Comparison of ENCODE assay signal across 1 cellular context in genomic region chr20:33443512-33444239, GRCh38.
TF ChIP-seq lines count a peak whose summit lies in the region.

Gene SNTA1, minus strand, starts transcription at chr20:33443763. Its CDS starts 143 bp downstream, at chr20:33443620.

TF ChIP-seq in K562, 482 proteins besides CTCF, POLR2A, EP300 and RAD21 (continued from another document and continues in another):
- TF ChIP-seq, protein P1, sequence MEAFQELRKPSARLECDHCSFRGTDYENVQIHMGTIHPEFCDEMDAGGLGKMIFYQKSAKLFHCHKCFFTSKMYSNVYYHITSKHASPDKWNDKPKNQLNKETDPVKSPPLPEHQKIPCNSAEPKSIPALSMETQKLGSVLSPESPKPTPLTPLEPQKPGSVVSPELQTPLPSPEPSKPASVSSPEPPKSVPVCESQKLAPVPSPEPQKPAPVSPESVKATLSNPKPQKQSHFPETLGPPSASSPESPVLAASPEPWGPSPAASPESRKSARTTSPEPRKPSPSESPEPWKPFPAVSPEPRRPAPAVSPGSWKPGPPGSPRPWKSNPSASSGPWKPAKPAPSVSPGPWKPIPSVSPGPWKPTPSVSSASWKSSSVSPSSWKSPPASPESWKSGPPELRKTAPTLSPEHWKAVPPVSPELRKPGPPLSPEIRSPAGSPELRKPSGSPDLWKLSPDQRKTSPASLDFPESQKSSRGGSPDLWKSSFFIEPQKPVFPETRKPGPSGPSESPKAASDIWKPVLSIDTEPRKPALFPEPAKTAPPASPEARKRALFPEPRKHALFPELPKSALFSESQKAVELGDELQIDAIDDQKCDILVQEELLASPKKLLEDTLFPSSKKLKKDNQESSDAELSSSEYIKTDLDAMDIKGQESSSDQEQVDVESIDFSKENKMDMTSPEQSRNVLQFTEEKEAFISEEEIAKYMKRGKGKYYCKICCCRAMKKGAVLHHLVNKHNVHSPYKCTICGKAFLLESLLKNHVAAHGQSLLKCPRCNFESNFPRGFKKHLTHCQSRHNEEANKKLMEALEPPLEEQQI (IDR thresholded peaks at IDR 0.05) = no peak
- TF ChIP-seq TAF1 (IDR thresholded peaks at IDR 0.05; ENCODE audit: control insufficient read depth, extremely low read depth, insufficient read depth, low read length, severe bottlenecking) (no peak), FOXK1 (CRISPR knock-in tag; IDR thresholded peaks at IDR 0.05; ENCODE audit: borderline replicate concordance) (no peak), HDAC6 (IDR thresholded peaks at IDR 0.05; ENCODE audit: low read depth, low read length) (no peak), TSC22D4 (tag; IDR thresholded peaks at IDR 0.05) (no peak), CEBPG (CRISPR knock-in tag; IDR thresholded peaks at IDR 0.05) (no peak), CEBPG (tag; conservative IDR thresholded peaks at IDR 0.05 in 1 of 2, IDR thresholded peaks at IDR 0.05 in 1 of 2) (no peak), BRD9 (IDR thresholded peaks at IDR 0.05; ENCODE audit: low read depth, partially characterized antibody) (no peak), KAT2B (IDR thresholded peaks at IDR 0.05; ENCODE audit: low read depth, low read length) (no peak), ZNF121 (CRISPR knock-in tag; conservative IDR thresholded peaks at IDR 0.05) (no peak), NR1H2 (CRISPR knock-in tag; IDR thresholded peaks at IDR 0.05) (no peak), ZNF780A (CRISPR knock-in tag; IDR thresholded peaks at IDR 0.05) (no peak), DPF2 (IDR thresholded peaks at IDR 0.05) (no peak), RBM34 (IDR thresholded peaks at IDR 0.05; ENCODE audit: borderline replicate concordance, insufficient read depth, low read length) (no peak), SAFB (IDR thresholded peaks at IDR 0.05; ENCODE audit: borderline replicate concordance, low read depth, low read length) (no peak), HIVEP1 (CRISPR knock-in tag; IDR thresholded peaks at IDR 0.05) (no peak), BCLAF1 (IDR thresholded peaks at IDR 0.05; ENCODE audit: borderline replicate concordance in 1 of 2, control insufficient read depth in 1 of 2, low read depth in 2 of 2, low read length in 1 of 2) (no peak), ZNF212 (CRISPR knock-in tag; IDR thresholded peaks at IDR 0.05) (no peak), RAD51 (IDR thresholded peaks at IDR 0.05; ENCODE audit: borderline replicate concordance, low read depth) (no peak), ERF (CRISPR knock-in tag; IDR thresholded peaks at IDR 0.05) (peak; percentile 63; the same call in 1 of the 2 replicates), MYC (IDR thresholded peaks at IDR 0.05; ENCODE audit: low read depth, low read length) (no peak), MYC (CRISPR knock-in tag; IDR thresholded peaks at IDR 0.05; ENCODE audit: borderline replicate concordance, low read depth) (no peak), HNRNPL (IDR thresholded peaks at IDR 0.05; ENCODE audit: low read depth, low read length) (peak; percentile 22; the same call in 1 of the 2 replicates), FOXP1 (CRISPR knock-in tag; IDR thresholded peaks at IDR 0.05) (no peak), CBX1 (IDR thresholded peaks at IDR 0.05; ENCODE audit: low read depth) (no peak), E2F3 (CRISPR knock-in tag; IDR thresholded peaks at IDR 0.05) (0 out of 2 replicates have a peak, but pooled peaks have one; percentile 19), ZNF280A (IDR thresholded peaks at IDR 0.05; ENCODE audit: low read depth, partially characterized antibody) (no peak), PPARD (CRISPR knock-in tag; IDR thresholded peaks at IDR 0.05) (no peak), MEF2A (IDR thresholded peaks at IDR 0.05; ENCODE audit: control insufficient read depth, low read depth, low read length) (no peak), ZNF217 (CRISPR knock-in tag; IDR thresholded peaks at IDR 0.05) (no peak), KDM4B (IDR thresholded peaks at IDR 0.05; ENCODE audit: borderline replicate concordance in 2 of 2, low read depth in 1 of 2) (no peak), ZC3H4 (CRISPR knock-in tag; IDR thresholded peaks at IDR 0.05; ENCODE audit: borderline replicate concordance) (no peak), SAP30 (IDR thresholded peaks at IDR 0.05; ENCODE audit: borderline replicate concordance, insufficient read depth, low read depth, low read length, poor library complexity, severe bottlenecking) (peak; percentile 30), ZNF12 (CRISPR knock-in tag; IDR thresholded peaks at IDR 0.05) (no peak), MTF1 (CRISPR knock-in tag; IDR thresholded peaks at IDR 0.05; ENCODE audit: borderline replicate concordance) (no peak)
- TF ChIP-seq, protein P2, sequence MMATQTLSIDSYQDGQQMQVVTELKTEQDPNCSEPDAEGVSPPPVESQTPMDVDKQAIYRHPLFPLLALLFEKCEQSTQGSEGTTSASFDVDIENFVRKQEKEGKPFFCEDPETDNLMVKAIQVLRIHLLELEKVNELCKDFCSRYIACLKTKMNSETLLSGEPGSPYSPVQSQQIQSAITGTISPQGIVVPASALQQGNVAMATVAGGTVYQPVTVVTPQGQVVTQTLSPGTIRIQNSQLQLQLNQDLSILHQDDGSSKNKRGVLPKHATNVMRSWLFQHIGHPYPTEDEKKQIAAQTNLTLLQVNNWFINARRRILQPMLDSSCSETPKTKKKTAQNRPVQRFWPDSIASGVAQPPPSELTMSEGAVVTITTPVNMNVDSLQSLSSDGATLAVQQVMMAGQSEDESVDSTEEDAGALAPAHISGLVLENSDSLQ (IDR thresholded peaks at IDR 0.05) = no peak
- TF ChIP-seq, protein P3, sequence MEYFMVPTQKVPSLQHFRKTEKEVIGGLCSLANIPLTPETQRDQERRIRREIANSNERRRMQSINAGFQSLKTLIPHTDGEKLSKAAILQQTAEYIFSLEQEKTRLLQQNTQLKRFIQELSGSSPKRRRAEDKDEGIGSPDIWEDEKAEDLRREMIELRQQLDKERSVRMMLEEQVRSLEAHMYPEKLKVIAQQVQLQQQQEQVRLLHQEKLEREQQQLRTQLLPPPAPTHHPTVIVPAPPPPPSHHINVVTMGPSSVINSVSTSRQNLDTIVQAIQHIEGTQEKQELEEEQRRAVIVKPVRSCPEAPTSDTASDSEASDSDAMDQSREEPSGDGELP (CRISPR knock-in tag; IDR thresholded peaks at IDR 0.05; ENCODE audit: borderline replicate concordance) = peak; percentile 52; the same call in 1 of the 2 replicates
- TF ChIP-seq, protein P4, sequence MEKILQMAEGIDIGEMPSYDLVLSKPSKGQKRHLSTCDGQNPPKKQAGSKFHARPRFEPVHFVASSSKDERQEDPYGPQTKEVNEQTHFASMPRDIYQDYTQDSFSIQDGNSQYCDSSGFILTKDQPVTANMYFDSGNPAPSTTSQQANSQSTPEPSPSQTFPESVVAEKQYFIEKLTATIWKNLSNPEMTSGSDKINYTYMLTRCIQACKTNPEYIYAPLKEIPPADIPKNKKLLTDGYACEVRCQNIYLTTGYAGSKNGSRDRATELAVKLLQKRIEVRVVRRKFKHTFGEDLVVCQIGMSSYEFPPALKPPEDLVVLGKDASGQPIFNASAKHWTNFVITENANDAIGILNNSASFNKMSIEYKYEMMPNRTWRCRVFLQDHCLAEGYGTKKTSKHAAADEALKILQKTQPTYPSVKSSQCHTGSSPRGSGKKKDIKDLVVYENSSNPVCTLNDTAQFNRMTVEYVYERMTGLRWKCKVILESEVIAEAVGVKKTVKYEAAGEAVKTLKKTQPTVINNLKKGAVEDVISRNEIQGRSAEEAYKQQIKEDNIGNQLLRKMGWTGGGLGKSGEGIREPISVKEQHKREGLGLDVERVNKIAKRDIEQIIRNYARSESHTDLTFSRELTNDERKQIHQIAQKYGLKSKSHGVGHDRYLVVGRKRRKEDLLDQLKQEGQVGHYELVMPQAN (IDR thresholded peaks at IDR 0.05; ENCODE audit: borderline replicate concordance) = peak; percentile 49
- TF ChIP-seq, protein P5, sequence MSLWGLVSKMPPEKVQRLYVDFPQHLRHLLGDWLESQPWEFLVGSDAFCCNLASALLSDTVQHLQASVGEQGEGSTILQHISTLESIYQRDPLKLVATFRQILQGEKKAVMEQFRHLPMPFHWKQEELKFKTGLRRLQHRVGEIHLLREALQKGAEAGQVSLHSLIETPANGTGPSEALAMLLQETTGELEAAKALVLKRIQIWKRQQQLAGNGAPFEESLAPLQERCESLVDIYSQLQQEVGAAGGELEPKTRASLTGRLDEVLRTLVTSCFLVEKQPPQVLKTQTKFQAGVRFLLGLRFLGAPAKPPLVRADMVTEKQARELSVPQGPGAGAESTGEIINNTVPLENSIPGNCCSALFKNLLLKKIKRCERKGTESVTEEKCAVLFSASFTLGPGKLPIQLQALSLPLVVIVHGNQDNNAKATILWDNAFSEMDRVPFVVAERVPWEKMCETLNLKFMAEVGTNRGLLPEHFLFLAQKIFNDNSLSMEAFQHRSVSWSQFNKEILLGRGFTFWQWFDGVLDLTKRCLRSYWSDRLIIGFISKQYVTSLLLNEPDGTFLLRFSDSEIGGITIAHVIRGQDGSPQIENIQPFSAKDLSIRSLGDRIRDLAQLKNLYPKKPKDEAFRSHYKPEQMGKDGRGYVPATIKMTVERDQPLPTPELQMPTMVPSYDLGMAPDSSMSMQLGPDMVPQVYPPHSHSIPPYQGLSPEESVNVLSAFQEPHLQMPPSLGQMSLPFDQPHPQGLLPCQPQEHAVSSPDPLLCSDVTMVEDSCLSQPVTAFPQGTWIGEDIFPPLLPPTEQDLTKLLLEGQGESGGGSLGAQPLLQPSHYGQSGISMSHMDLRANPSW (CRISPR knock-in tag; IDR thresholded peaks at IDR 0.05) = no peak
- TF ChIP-seq, protein P6, sequence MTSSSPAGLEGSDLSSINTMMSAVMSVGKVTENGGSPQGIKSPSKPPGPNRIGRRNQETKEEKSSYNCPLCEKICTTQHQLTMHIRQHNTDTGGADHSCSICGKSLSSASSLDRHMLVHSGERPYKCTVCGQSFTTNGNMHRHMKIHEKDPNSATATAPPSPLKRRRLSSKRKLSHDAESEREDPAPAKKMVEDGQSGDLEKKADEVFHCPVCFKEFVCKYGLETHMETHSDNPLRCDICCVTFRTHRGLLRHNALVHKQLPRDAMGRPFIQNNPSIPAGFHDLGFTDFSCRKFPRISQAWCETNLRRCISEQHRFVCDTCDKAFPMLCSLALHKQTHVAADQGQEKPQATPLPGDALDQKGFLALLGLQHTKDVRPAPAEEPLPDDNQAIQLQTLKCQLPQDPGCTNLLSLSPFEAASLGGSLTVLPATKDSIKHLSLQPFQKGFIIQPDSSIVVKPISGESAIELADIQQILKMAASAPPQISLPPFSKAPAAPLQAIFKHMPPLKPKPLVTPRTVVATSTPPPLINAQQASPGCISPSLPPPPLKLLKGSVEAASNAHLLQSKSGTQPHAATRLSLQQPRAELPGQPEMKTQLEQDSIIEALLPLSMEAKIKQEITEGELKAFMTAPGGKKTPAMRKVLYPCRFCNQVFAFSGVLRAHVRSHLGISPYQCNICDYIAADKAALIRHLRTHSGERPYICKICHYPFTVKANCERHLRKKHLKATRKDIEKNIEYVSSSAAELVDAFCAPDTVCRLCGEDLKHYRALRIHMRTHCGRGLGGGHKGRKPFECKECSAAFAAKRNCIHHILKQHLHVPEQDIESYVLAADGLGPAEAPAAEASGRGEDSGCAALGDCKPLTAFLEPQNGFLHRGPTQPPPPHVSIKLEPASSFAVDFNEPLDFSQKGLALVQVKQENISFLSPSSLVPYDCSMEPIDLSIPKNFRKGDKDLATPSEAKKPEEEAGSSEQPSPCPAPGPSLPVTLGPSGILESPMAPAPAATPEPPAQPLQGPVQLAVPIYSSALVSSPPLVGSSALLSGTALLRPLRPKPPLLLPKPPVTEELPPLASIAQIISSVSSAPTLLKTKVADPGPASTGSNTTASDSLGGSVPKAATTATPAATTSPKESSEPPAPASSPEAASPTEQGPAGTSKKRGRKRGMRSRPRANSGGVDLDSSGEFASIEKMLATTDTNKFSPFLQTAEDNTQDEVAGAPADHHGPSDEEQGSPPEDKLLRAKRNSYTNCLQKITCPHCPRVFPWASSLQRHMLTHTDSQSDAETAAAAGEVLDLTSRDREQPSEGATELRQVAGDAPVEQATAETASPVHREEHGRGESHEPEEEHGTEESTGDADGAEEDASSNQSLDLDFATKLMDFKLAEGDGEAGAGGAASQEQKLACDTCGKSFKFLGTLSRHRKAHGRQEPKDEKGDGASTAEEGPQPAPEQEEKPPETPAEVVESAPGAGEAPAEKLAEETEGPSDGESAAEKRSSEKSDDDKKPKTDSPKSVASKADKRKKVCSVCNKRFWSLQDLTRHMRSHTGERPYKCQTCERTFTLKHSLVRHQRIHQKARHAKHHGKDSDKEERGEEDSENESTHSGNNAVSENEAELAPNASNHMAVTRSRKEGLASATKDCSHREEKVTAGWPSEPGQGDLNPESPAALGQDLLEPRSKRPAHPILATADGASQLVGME (CRISPR knock-in tag; IDR thresholded peaks at IDR 0.05) = no peak
